ENCODE assay signal across 8 cellular contexts in genomic region chr9:23851024-23851629, GRCh38. TPM values are rescaled to one million over a fixed set of nuclear protein-coding genes. Genes with fewer than 3 reads are reported as not detected.
A peak's percentile ranks its signal among the peaks of the same experiment; 100 is the strongest.
DNase-seq lines count a peak whose midpoint lies in the region; ATAC-seq and TF ChIP-seq lines count a peak whose summit lies in the region.

No MANE protein-coding gene starts in this region.

- 1 to 2% (median 1%) methylated on average over 34 to 46 of the region's 46 CpGs for WGBS in psoas muscle, 3 donors

- H3K27ac ChIP-seq in RWPE2 (ENCODE audit: poor library complexity, severe bottlenecking) (no peak overlapping the region), psoas muscle (no peak overlapping the region)

- H3K4me1 Mint-ChIP-seq in immature natural killer cell: no peaks in the 10 kb centered on the region

- ATAC-seq in RWPE2 (ENCODE audit: low read depth) (peak; percentile 85), left ventricle myocardium superior (peak; percentile 64), psoas muscle (peak in 3 of 4 donors; percentile 46 to 70 (median 47))

- H3K36me3 ChIP-seq in RWPE2 (ENCODE audit: low read depth): no peaks in the 10 kb centered on the region
- no peaks in the 10 kb centered on the region for H3K36me3 ChIP-seq in psoas muscle (ENCODE audit: insufficient read depth in 1 of 2, low read depth in 1 of 2)

- peaks cover 5 to 8% (median 5%) of the 10 kb centered on the region in 3 donors for H3K27me3 Mint-ChIP-seq in immature natural killer cell (ENCODE audit: low read depth in 3 of 3)

- H3K4me3 ChIP-seq in GM08714 (ENCODE audit: low read length): peak overlapping the region; percentile 40; the same call in 1 of the 2 replicates
- H3K4me3 ChIP-seq in RWPE2 (ENCODE audit: severe bottlenecking): peak overlapping the region; percentile 28
- H3K4me3 ChIP-seq in psoas muscle: peak overlapping the region; percentile 62

- peak overlapping the region in 1 of 5 donors; percentile 4 for H3K4me3 Mint-ChIP-seq in immature natural killer cell

- intact Hi-C loops in left ventricle myocardium superior (cut with micrococcal nuclease): no loop called here
- intact Hi-C loops in psoas muscle (cut with DNase I): no loop called here

- TF ChIP-seq CTCF in RWPE2 (IDR thresholded peaks at IDR 0.05; ENCODE audit: poor library complexity, severe bottlenecking) (no peak), psoas muscle (IDR thresholded peaks at IDR 0.05) (no peak)

- H3K9me3 Mint-ChIP-seq in immature natural killer cell: peaks cover 14 to 61% (median 29%) of the 10 kb centered on the region in 6 donors

- H3K4me1 ChIP-seq in RWPE2 (ENCODE audit: insufficient read depth, poor library complexity, severe bottlenecking) (no peaks in the 10 kb centered on the region), psoas muscle (peaks cover 5% of the 10 kb centered on the region)

- DNase-seq in RWPE2 (ENCODE audit: low spot score) (no peak), left ventricle myocardium superior (peak; percentile 29), psoas muscle (peak in 1 of 2 donors; percentile 42), activated gamma-delta T cell treated with Interleukin-2 at 50 U/mL for 16 hours (no peak), OCI-M1 (lab: John Stamatoyannopoulos, UW) (no peak), immature natural killer cell (no peak)
- no peak for DNase-seq in stimulated activated CD4-positive, alpha-beta T cell treated with anti-CD3 and anti-CD28 coated beads, Interleukin-4, amount 100 ng/mL, for 4 hours

- peaks cover 75% of the 10 kb centered on the region for H3K27me3 ChIP-seq in RWPE2 (ENCODE audit: insufficient read depth, poor library complexity, severe bottlenecking)
- peaks cover 2 to 34% (median 3%) of the 10 kb centered on the region in 3 donors for H3K27me3 ChIP-seq in psoas muscle (ENCODE audit: insufficient read depth in 3 of 3, low read length in 2 of 3)

- no peaks in the 10 kb centered on the region for H3K36me3 Mint-ChIP-seq in immature natural killer cell

- H3K9me3 ChIP-seq in RWPE2 (ENCODE audit: severe bottlenecking) (no peaks in the 10 kb centered on the region), psoas muscle (no peaks in the 10 kb centered on the region)

- no peak overlapping the region for H3K27ac Mint-ChIP-seq in immature natural killer cell

RNA-seq across cellular contexts. Expression of gene ELAVL2, which starts 25.1 kb away (rescaled TPM):
- not detected for total RNA-seq in left ventricle myocardium superior
- total RNA-seq in psoas muscle: under 1 TPM in 1 of 4 donors, not detected in 3; 0.32 TPM
- polyA plus RNA-seq in psoas muscle: under 1 TPM in 2 of 3 donors, not detected in 1; 0.03 to 0.04 TPM
- not detected for polyA plus RNA-seq in immature natural killer cell
